Comparison of ENCODE assay signal across 2 cellular contexts in the genomic region with DNA sequence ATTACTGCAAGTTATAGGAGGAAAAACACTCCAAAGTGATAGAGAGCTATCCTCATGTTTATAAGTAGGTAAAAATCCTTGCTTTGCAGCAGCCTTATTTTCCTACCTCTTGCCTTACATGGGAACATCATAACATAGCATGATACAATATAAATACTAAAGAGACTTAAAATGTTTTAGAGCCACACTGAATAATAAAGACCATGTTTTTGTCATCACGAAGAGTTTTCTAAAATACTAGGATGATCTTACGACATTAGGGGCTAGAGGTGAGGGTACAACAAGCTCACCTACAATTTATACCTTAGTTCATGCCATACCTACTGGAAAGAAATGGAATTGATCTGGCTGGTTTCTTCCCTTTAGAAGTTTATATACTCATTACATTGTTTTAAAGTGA.
TF ChIP-seq lines count a peak whose summit lies in the region.

No MANE protein-coding gene starts in this region.

TF ChIP-seq in IMR-90, 13 proteins besides CTCF, POLR2A, EP300 and RAD21 (continued from another document):
- TF ChIP-seq RFX5 (IDR thresholded peaks at IDR 0.05; ENCODE audit: low read depth, low read length) (no peak), ELK1 (IDR thresholded peaks at IDR 0.05; ENCODE audit: borderline replicate concordance, low read depth, low read length) (no peak), NFE2L2 (IDR thresholded peaks at IDR 0.05; ENCODE audit: low read depth, low read length) (no peak), CHD1 (IDR thresholded peaks at IDR 0.05; ENCODE audit: low read depth, low read length) (no peak), CEBPB (IDR thresholded peaks at IDR 0.05; ENCODE audit: low read depth, low read length) (no peak), FOS (IDR thresholded peaks at IDR 0.05; ENCODE audit: low read depth, low read length) (no peak), MAFK (IDR thresholded peaks at IDR 0.05; ENCODE audit: low read depth, low read length) (no peak)
TF ChIP-seq in IMR-90: peak in this region for 0.

TF ChIP-seq in neural cell, 6 proteins besides CTCF, POLR2A, EP300 and RAD21:
- TF ChIP-seq REST (IDR thresholded peaks at IDR 0.05; ENCODE audit: borderline replicate concordance) (no peak), EZH2 (IDR thresholded peaks at IDR 0.05; ENCODE audit: borderline replicate concordance, insufficient read depth, low read length, poor library complexity, severe bottlenecking) (no peak), SMC3 (conservative IDR thresholded peaks at IDR 0.05; ENCODE audit: poor library complexity) (no peak), TAF1 (IDR thresholded peaks at IDR 0.05; ENCODE audit: low read depth) (no peak), MXI1 (conservative IDR thresholded peaks at IDR 0.05; ENCODE audit: poor library complexity, severe bottlenecking) (no peak)
